ENCODE assay signal across 29 cellular contexts in genomic region chr16:64317601-64318000, GRCh38.
"Had no signal": no experiment of that assay in that cellular context is flagged by ENCODE, and none has a peak within 500 bp of the region (broad histone marks: within the 10 kb centered on the region; RNA-seq: fewer than 3 reads in every experiment).

No MANE protein-coding gene starts in this region.

- FAIRE-seq: endothelial cell of umbilical vein had no signal

- ATAC-seq: activated CD4-positive, CD25-positive, alpha-beta regulatory T cell treated with anti-CD3 and anti-CD28 coated beads, Interleukin-2, amount 50 U/mL, for 24 hours; activated CD8-positive, alpha-beta memory T cell treated with anti-CD3 and anti-CD28 coated beads, Interleukin-2, amount 10 ng/mL, durations not matched to agents 7 days and 5 days; activated CD8-positive, alpha-beta T cell treated with anti-CD3 and anti-CD28 coated beads for 36 hours; activated naive CD8-positive, alpha-beta T cell treated with anti-CD3 and anti-CD28 coated beads, Interleukin-2, amount 50 U/mL, for 24 hours; heart left ventricle; T-helper 17 cell had no signal

- DNase-seq: activated B cell treated with CpG ODN at 0.5 μM for 24 hours; activated CD4-positive, alpha-beta T cell treated with anti-CD3 and anti-CD28 coated beads for 48 hours; activated CD4-positive, alpha-beta T cell treated with anti-CD3 and anti-CD28 coated beads, Interleukin-2, amount 50 U/mL, for 1 hour; activated CD4-positive, alpha-beta T cell treated with anti-CD3 and anti-CD28 coated beads, Interleukin-2, amount 50 U/mL, for 48 hours; activated CD8-positive, alpha-beta memory T cell treated with anti-CD3 and anti-CD28 coated beads, Interleukin-2, amount 10 ng/mL, durations not matched to agents 7 days and 5 days; activated CD8-positive, alpha-beta memory T cell treated with anti-CD3 and anti-CD28 coated beads, Interleukin-2, amount 50 U/mL, for 4 hours; activated CD8-positive, alpha-beta T cell treated with anti-CD3 and anti-CD28 coated beads for 36 hours; activated effector memory CD4-positive, alpha-beta T cell treated with anti-CD3 and anti-CD28 coated beads, Interleukin-2, amount 50 U/mL, for 16 hours; activated naive CD4-positive, alpha-beta T cell treated with anti-CD3 and anti-CD28 coated beads for 36 hours; activated naive CD8-positive, alpha-beta T cell treated with anti-CD3 and anti-CD28 coated beads for 36 hours; activated naive CD8-positive, alpha-beta T cell treated with anti-CD3 and anti-CD28 coated beads, Interleukin-2, amount 50 U/mL, for 24 hours; activated T-cell treated with anti-CD3 and anti-CD28 coated beads, Interleukin-2, amount 50 U/mL, for 1 hour; activated T-cell treated with anti-CD3 and anti-CD28 coated beads, Interleukin-2, amount 50 U/mL, for 48 hours; central memory CD4-positive, alpha-beta T cell; cerebellar nuclear complex; colonic mucosa; effector CD8-positive, alpha-beta T cell; esophagus squamous epithelium; foreskin melanocyte; heart left ventricle; T-helper 17 cell; T1000; WERI-Rb-1 had no signal

- H3K4me3 ChIP-seq: ascending aorta, breast epithelium, cardiac muscle cell, colonic mucosa, esophagus squamous epithelium, heart left ventricle had no signal

- H3K4me1 ChIP-seq: ascending aorta, breast epithelium, colonic mucosa, esophagus squamous epithelium, heart left ventricle had no signal

- H3K36me3 ChIP-seq: ascending aorta, breast epithelium, cardiac muscle cell, colonic mucosa, esophagus squamous epithelium, heart left ventricle, WERI-Rb-1 had no signal

- H3K27me3 ChIP-seq: ascending aorta, breast epithelium, cardiac muscle cell, colonic mucosa, esophagus squamous epithelium, heart left ventricle had no signal

- H3K9me3 ChIP-seq: ascending aorta, breast epithelium, colonic mucosa, esophagus squamous epithelium, heart left ventricle had no signal

- H3K27ac ChIP-seq: ascending aorta, breast epithelium, cardiac muscle cell, colonic mucosa, epithelial cell of prostate, esophagus squamous epithelium, heart left ventricle, WERI-Rb-1 had no signal
